ENCODE assay signal across 2 cellular contexts in genomic region chr5:115262066-115262404, GRCh38.
TF ChIP-seq lines count a peak whose summit lies in the region.

No MANE protein-coding gene starts in this region.

TF ChIP-seq in HCT116, 20 proteins besides CTCF, POLR2A, EP300 and RAD21:
- TF ChIP-seq YY1 (IDR thresholded peaks at IDR 0.05; ENCODE audit: extremely low read depth, insufficient replicate concordance, low read depth, low read length) (no peak), POLR2AphosphoS5 (IDR thresholded peaks at IDR 0.05; ENCODE audit: low read depth, low read length) (no peak), CEBPB (IDR thresholded peaks at IDR 0.05; ENCODE audit: low read depth) (no peak), EZH2 (IDR thresholded peaks at IDR 0.05) (no peak), JUND (IDR thresholded peaks at IDR 0.05) (no peak), FOSL1 (IDR thresholded peaks at IDR 0.05; ENCODE audit: low read depth) (no peak), ELF1 (IDR thresholded peaks at IDR 0.05; ENCODE audit: borderline replicate concordance, low read depth) (no peak), EGR1 (IDR thresholded peaks at IDR 0.05; ENCODE audit: low read depth) (no peak), TCF7L2 (IDR thresholded peaks at IDR 0.05; ENCODE audit: borderline replicate concordance, extremely low read depth, insufficient read depth, insufficient read length) (no peak), MAX (IDR thresholded peaks at IDR 0.05) (no peak), ATF3 (IDR thresholded peaks at IDR 0.05) (no peak), ZNF274 (IDR thresholded peaks at IDR 0.05; ENCODE audit: low read depth, low read length) (no peak), EZH2phosphoT487 (IDR thresholded peaks at IDR 0.05; ENCODE audit: borderline replicate concordance) (no peak), ZFX (IDR thresholded peaks at IDR 0.05) (no peak), SRF (IDR thresholded peaks at IDR 0.05; ENCODE audit: low read depth) (no peak)
TF ChIP-seq in HCT116: peak in this region for 0.

TF ChIP-seq in HepG2, 621 proteins besides CTCF, POLR2A, EP300 and RAD21:
- TF ChIP-seq ZNF546 (CRISPR knock-in tag; conservative IDR thresholded peaks at IDR 0.05), result no peak
- TF ChIP-seq ZNF841 (CRISPR knock-in tag; IDR thresholded peaks at IDR 0.05; ENCODE audit: borderline replicate concordance), result no peak
- TF ChIP-seq ZNF280D (CRISPR knock-in tag; IDR thresholded peaks at IDR 0.05), result peak; percentile 5; the same call in 1 of the 2 replicates
- TF ChIP-seq ZBTB20 (CRISPR knock-in tag; IDR thresholded peaks at IDR 0.05; ENCODE audit: borderline replicate concordance, low read depth), result peak; percentile 19; the same call in 1 of the 2 replicates
TF ChIP-seq in HepG2: peak in this region for 2.
